ENCODE assay signal across 12 cellular contexts in genomic region chr6:74343804-74344203, GRCh38.
DNase-seq lines count a peak whose midpoint lies in the region; ATAC-seq, FAIRE-seq and TF ChIP-seq lines count a peak whose summit lies in the region.
"Had no signal": no experiment of that assay in that cellular context is flagged by ENCODE, and none has a peak within 500 bp of the region (broad histone marks: within the 10 kb centered on the region; RNA-seq: fewer than 3 reads in every experiment).

No MANE protein-coding gene starts in this region.

- H3K9me3 Mint-ChIP-seq in CD8-positive, alpha-beta T cell = peaks cover 3% of the 10 kb centered on the region

- no peak overlapping the region for H3K27ac ChIP-seq in HepG2 (ENCODE audit: extremely low read length, insufficient read depth, low read length)
- H3K27ac ChIP-seq in effector memory CD4-positive, alpha-beta T cell (ENCODE audit: insufficient read depth, low read length, poor library complexity, severe bottlenecking) = no peak overlapping the region
- H3K27ac ChIP-seq in CD8-positive, alpha-beta T cell (ENCODE audit: low read depth, low read length) = no peak overlapping the region
- H3K27ac ChIP-seq: right atrium auricular region, vagina, WERI-Rb-1 had no signal

- TF ChIP-seq EP300 in HepG2 (IDR thresholded peaks at IDR 0.05; ENCODE audit: low read depth in 2 of 2, low read length in 2 of 2) = no peak
- TF ChIP-seq EP300 in HepG2 (CRISPR knock-in tag; IDR thresholded peaks at IDR 0.05; ENCODE audit: borderline replicate concordance) = no peak

- DNase-seq in AG20443 (ENCODE audit: low spot score) (peak; percentile 19), HPDE6-E6E7 (ENCODE audit: extremely low spot score) (peak; percentile 6), adipocyte (ENCODE audit: low read depth) (peak; percentile 21), HepG2 (ENCODE audit: low spot score) (peak; percentile 4), cerebellum (ENCODE audit: low spot score) (no peak), NCI-H748 (lab: John Stamatoyannopoulos, UW; ENCODE audit: unreplicated experiment) (no peak)
- DNase-seq in effector memory CD4-positive, alpha-beta T cell = no peak
- no peak for DNase-seq in CD8-positive, alpha-beta T cell
- DNase-seq: activated T-cell treated with anti-CD3 and anti-CD28 coated beads, Interleukin-2, amount 50 U/mL, for 24 hours; WERI-Rb-1 had no signal

- H3K4me3 Mint-ChIP-seq in CD8-positive, alpha-beta T cell = no peak overlapping the region
- H3K4me3 Mint-ChIP-seq: activated T-cell treated with anti-CD3 and anti-CD28 coated beads, Interleukin-2, amount 50 U/mL, for 24 hours had no signal

- POLR2A ChIA-PET in HepG2 (lab: Yijun Ruan, JAX) = no interaction called here
- POLR2A ChIA-PET in CD8-positive, alpha-beta T cell (lab: Charles Lee) = no interaction called here

- no peak for TF ChIP-seq RAD21 in HepG2 (CRISPR knock-in tag; IDR thresholded peaks at IDR 0.05)

- H4K20me1 ChIP-seq in HepG2 (ENCODE audit: insufficient read depth, low read length) = no peaks in the 10 kb centered on the region

- CTCF ChIA-PET in HepG2 (lab: Yijun Ruan, JAX; ENCODE audit: low intra/inter-chr PET ratio, low total read pairs) = interaction anchor here (0.7 to 1.6 kb wide), 4 partner anchors 65 to 865 kb away, joined by 3 to 9 read pairs (median 4); no protein-coding TSS in a partner anchor
- CTCF ChIA-PET in CD8-positive, alpha-beta T cell (lab: Charles Lee) = no interaction called here

- H3K27me3 ChIP-seq in adipocyte (replicated peaks; ENCODE audit: control insufficient read depth, insufficient read depth, low read length) (no peaks in the 10 kb centered on the region), HepG2 (ENCODE audit: control insufficient read depth in 1 of 2, insufficient read depth in 2 of 2, low read length in 2 of 2) (no peaks in the 10 kb centered on the region)
- no peaks in the 10 kb centered on the region for H3K27me3 ChIP-seq in effector memory CD4-positive, alpha-beta T cell (replicated peaks; ENCODE audit: control insufficient read depth, insufficient read depth, low read length, poor library complexity, severe bottlenecking)
- H3K27me3 ChIP-seq in CD8-positive, alpha-beta T cell (ENCODE audit: insufficient read depth, low read length) = no peaks in the 10 kb centered on the region
- H3K27me3 ChIP-seq: right atrium auricular region, vagina had no signal

- FAIRE-seq in HepG2 (lab: Jason Lieb, UNC) = no peak

- no peaks in the 10 kb centered on the region for H3K79me2 ChIP-seq in HepG2 (ENCODE audit: insufficient read depth, low read length)

- no peaks in the 10 kb centered on the region for H3K9me3 ChIP-seq in adipocyte (ENCODE audit: control insufficient read depth, low read length)
- H3K9me3 ChIP-seq in HepG2 (ENCODE audit: low read length) = no peaks in the 10 kb centered on the region
- H3K9me3 ChIP-seq in effector memory CD4-positive, alpha-beta T cell (ENCODE audit: control insufficient read depth, low read length) = no peaks in the 10 kb centered on the region
- no peaks in the 10 kb centered on the region for H3K9me3 ChIP-seq in CD8-positive, alpha-beta T cell (ENCODE audit: low read length)
- H3K9me3 ChIP-seq: right atrium auricular region, vagina had no signal

- H3K36me3 ChIP-seq in adipocyte (ENCODE audit: control insufficient read depth, insufficient read depth, low read length, severe bottlenecking) (no peaks in the 10 kb centered on the region), HepG2 (replicated peaks in 1 of 2; ENCODE audit: control insufficient read depth in 1 of 2, insufficient read depth in 2 of 2, low read length in 2 of 2) (no peaks in the 10 kb centered on the region)
- H3K36me3 ChIP-seq in effector memory CD4-positive, alpha-beta T cell (ENCODE audit: control insufficient read depth, insufficient read depth, low read length) = no peaks in the 10 kb centered on the region
- no peaks in the 10 kb centered on the region for H3K36me3 ChIP-seq in CD8-positive, alpha-beta T cell (ENCODE audit: insufficient read depth, low read length)
- H3K36me3 ChIP-seq: right atrium auricular region, vagina, WERI-Rb-1 had no signal

- H3K9ac ChIP-seq in adipocyte (ENCODE audit: low read length) (no peak overlapping the region), HepG2 (ENCODE audit: insufficient read depth, low read depth, low read length) (no peak overlapping the region)

- ATAC-seq in HepG2 = peak; percentile 76
- no peak for ATAC-seq in CD8-positive, alpha-beta T cell

- no TSS peak for BruUV-seq in HepG2 (replicated peaks; lab: Mats Ljungman, UMichigan)

- no peak for TF ChIP-seq POLR2A in HepG2 (IDR thresholded peaks at IDR 0.05; ENCODE audit: insufficient read depth in 1 of 2, low read depth in 2 of 2, low read length in 2 of 2)

- in situ Hi-C loops in HepG2 (cut with HindIII; ENCODE audit: extremely low pct_ligation_motif_present, low pct_unique_long_range_greater_than_20kb) = no loop called here

- no peak overlapping the region for H3K27ac Mint-ChIP-seq in CD8-positive, alpha-beta T cell
- H3K27ac Mint-ChIP-seq: activated T-cell treated with anti-CD3 and anti-CD28 coated beads, Interleukin-2, amount 50 U/mL, for 24 hours had no signal

- no peak overlapping the region for H3K4me2 ChIP-seq in HepG2 (ENCODE audit: low read depth, low read length)

- H3K4me3 ChIP-seq in adipocyte (ENCODE audit: low read length) (no peak overlapping the region), HepG2 (replicated peaks in 1 of 3; ENCODE audit: insufficient read depth in 1 of 3, low read depth in 2 of 3, low read length in 3 of 3) (no peak overlapping the region)
- H3K4me3 ChIP-seq in effector memory CD4-positive, alpha-beta T cell (ENCODE audit: insufficient read depth, low read depth, low read length, poor library complexity, severe bottlenecking) = no peak overlapping the region
- H3K4me3 ChIP-seq in CD8-positive, alpha-beta T cell (ENCODE audit: low read depth, low read length) = no peak overlapping the region
- H3K4me3 ChIP-seq: right atrium auricular region, vagina had no signal

- H3K4me1 Mint-ChIP-seq in CD8-positive, alpha-beta T cell (ENCODE audit: low read depth) = no peaks in the 10 kb centered on the region

- H2AFZ ChIP-seq in HepG2 (ENCODE audit: low read length) = no peak overlapping the region

- no peaks in the 10 kb centered on the region for H3K27me3 Mint-ChIP-seq in CD8-positive, alpha-beta T cell (ENCODE audit: low read depth)
- H3K27me3 Mint-ChIP-seq: activated T-cell treated with anti-CD3 and anti-CD28 coated beads, Interleukin-2, amount 50 U/mL, for 24 hours had no signal

- intact Hi-C loops in HepG2 (cut with micrococcal nuclease; ENCODE audit: unreplicated experiment) = loop anchor here (1.0 kb wide), 2 partner anchors 231 to 865 kb away; no protein-coding TSS in a partner anchor
- intact Hi-C loops in CD8-positive, alpha-beta T cell (cut with DNase I, micrococcal nuclease) = no loop called here

- H3K4me1 ChIP-seq in adipocyte (ENCODE audit: control insufficient read depth, insufficient read depth, low read length) = no peaks in the 10 kb centered on the region
- H3K4me1 ChIP-seq in HepG2 (ENCODE audit: insufficient read depth, low read length) = no peaks in the 10 kb centered on the region
- H3K4me1 ChIP-seq in effector memory CD4-positive, alpha-beta T cell (ENCODE audit: control insufficient read depth, insufficient read depth, low read length, poor library complexity, severe bottlenecking) = no peaks in the 10 kb centered on the region
- H3K4me1 ChIP-seq in CD8-positive, alpha-beta T cell (ENCODE audit: insufficient read depth, low read length) = no peaks in the 10 kb centered on the region
- H3K4me1 ChIP-seq: right atrium auricular region, vagina had no signal

- H3K36me3 Mint-ChIP-seq in CD8-positive, alpha-beta T cell = no peaks in the 10 kb centered on the region

- 0% methylated on average over 3 of the region's 3 CpGs for WGBS in HepG2 (ENCODE audit: low lambda C conversion rate)

- peak; percentile 43 for TF ChIP-seq CTCF in HepG2 (CRISPR knock-in tag; IDR thresholded peaks at IDR 0.05)
- TF ChIP-seq CTCF in CD8-positive, alpha-beta T cell (IDR thresholded peaks at IDR 0.05) = no peak

TF ChIP-seq in HepG2, 621 proteins besides CTCF, POLR2A, EP300 and RAD21 (continues in another document):
- TF ChIP-seq ZNF124 (CRISPR knock-in tag; IDR thresholded peaks at IDR 0.05) (no peak), ZNF839 (CRISPR knock-in tag; IDR thresholded peaks at IDR 0.05; ENCODE audit: borderline replicate concordance) (no peak), SMC3 (IDR thresholded peaks at IDR 0.05; ENCODE audit: low read length) (peak; percentile 56), RNF219 (CRISPR knock-in tag; IDR thresholded peaks at IDR 0.05) (no peak), ZNF547 (CRISPR knock-in tag; IDR thresholded peaks at IDR 0.05) (no peak), PLSCR1 (CRISPR knock-in tag; IDR thresholded peaks at IDR 0.05; ENCODE audit: borderline replicate concordance) (no peak), ZNF543 (CRISPR knock-in tag; IDR thresholded peaks at IDR 0.05) (no peak)

Comparison
In these comparisons a context has a peak if more than half of its experiments do, and no peak if none do; other contexts are left out.
1. DNase-seq: peak in AG20443 (single experiment), HPDE6-E6E7 (single experiment), adipocyte (single experiment) and HepG2 (single experiment); none in effector memory CD4-positive, alpha-beta T cell (0 of 3), cerebellum (single experiment), CD8-positive, alpha-beta T cell (0 of 7) and NCI-H748 (single experiment).